Comparison of ENCODE assay signal across 8 cellular contexts in the genomic region with DNA sequence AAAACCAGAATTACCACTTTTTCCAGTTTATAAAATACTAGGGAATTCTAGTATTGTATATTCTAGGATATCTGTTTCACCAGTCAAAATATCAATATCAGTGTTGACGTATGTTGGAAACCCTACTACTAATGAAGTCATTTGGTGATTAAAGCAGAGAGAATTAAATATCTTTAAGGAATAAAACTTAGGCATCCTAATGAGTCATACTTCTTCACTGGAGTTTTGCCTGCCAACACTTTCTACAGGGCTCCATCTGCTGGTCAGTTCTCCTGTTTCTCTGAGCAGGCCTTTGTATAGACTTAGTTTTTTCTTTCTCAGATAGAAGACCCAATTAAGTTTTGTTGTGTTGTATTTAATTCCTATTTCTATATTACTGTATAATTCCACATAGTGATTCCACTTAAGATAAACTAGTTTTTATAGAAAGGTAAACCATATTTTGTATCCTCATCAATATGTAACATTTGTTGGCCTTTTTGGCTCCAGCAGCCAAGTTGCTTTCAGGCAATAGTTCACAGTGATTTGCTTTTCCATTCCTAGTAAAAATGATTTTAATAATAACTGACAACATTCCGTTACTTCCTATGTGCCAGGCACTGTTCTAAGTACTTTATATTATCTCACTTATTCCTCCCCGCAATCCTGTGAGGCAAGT. TPM values are rescaled to one million over a fixed set of nuclear protein-coding genes. Genes with fewer than 3 reads are reported as not detected.
DNase-seq lines count a peak whose midpoint lies in the region; ATAC-seq and TF ChIP-seq lines count a peak whose summit lies in the region.

No MANE protein-coding gene starts in this region.

- H3K27ac ChIP-seq in HEK293 (ENCODE audit: extremely low read depth, low read depth, low read length) (no peak overlapping the region), OCI-LY7 (ENCODE audit: low read depth, low read length, poor library complexity, severe bottlenecking) (no peak overlapping the region), psoas muscle (no peak overlapping the region)

- no peak overlapping the region for H3K27ac Mint-ChIP-seq in activated naive CD4-positive, alpha-beta T cell treated with anti-CD3 and anti-CD28 coated beads, Interleukin-2, amount 10 ng/mL, durations not matched to agents 7 days and 5 days

- no peak overlapping the region for H2AFZ ChIP-seq in OCI-LY7 (ENCODE audit: low read length)

- H3K27me3 Mint-ChIP-seq in activated naive CD4-positive, alpha-beta T cell treated with anti-CD3 and anti-CD28 coated beads, Interleukin-2, amount 10 ng/mL, durations not matched to agents 7 days and 5 days = peaks cover 4% of the 10 kb centered on the region

- no peak overlapping the region for H3K4me3 Mint-ChIP-seq in activated naive CD4-positive, alpha-beta T cell treated with anti-CD3 and anti-CD28 coated beads, Interleukin-2, amount 10 ng/mL, durations not matched to agents 7 days and 5 days

- H3K79me2 ChIP-seq in OCI-LY7 (ENCODE audit: insufficient read depth, low read depth, low read length) = peaks cover 41% of the 10 kb centered on the region; the same call in 1 of the 2 replicates

- TF ChIP-seq CTCF in HEK293 (tag by site-specific recombination; IDR thresholded peaks at IDR 0.05) (0 out of 2 replicates have a peak, but pooled peaks have one; percentile 12), OCI-LY7 (conservative IDR thresholded peaks at IDR 0.05; ENCODE audit: low read length) (peak; percentile 99), psoas muscle (IDR thresholded peaks at IDR 0.05) (peak; percentile 87)

- POLR2A ChIA-PET in HEK293 (lab: Yijun Ruan, JAX) = no interaction called here
- POLR2A ChIA-PET in OCI-LY7 (lab: Charles Lee) = interaction anchor here (0.7 to 3.4 kb wide), 13 partner anchors 10 to 289 kb away, joined by 3 to 14 read pairs (median 4); no protein-coding TSS in a partner anchor

- no peaks in the 10 kb centered on the region for H3K9me3 Mint-ChIP-seq in activated naive CD4-positive, alpha-beta T cell treated with anti-CD3 and anti-CD28 coated beads, Interleukin-2, amount 10 ng/mL, durations not matched to agents 7 days and 5 days

- ATAC-seq in psoas muscle (peak in 1 of 4 donors; percentile 35), HG02973 (IDR thresholded peaks at IDR 0.05; ENCODE audit: unreplicated experiment) (no peak), GM19397 (IDR thresholded peaks at IDR 0.05; ENCODE audit: unreplicated experiment) (no peak)

- DNase-seq in COLO668 (lab: John Stamatoyannopoulos, UW; ENCODE audit: unreplicated experiment) (peak; percentile 31), OCI-LY7 (ENCODE audit: low spot score) (peak; percentile 73), glomerular endothelial cell (ENCODE audit: extremely low read depth, low read depth, low spot score) (peak; percentile 68), psoas muscle (no peak)
- DNase-seq in activated naive CD4-positive, alpha-beta T cell treated with anti-CD3 and anti-CD28 coated beads, Interleukin-2, amount 10 ng/mL, durations not matched to agents 7 days and 5 days = peak; percentile 71

- H3K36me3 ChIP-seq in HEK293 (ENCODE audit: control insufficient read depth in 2 of 2, insufficient read depth in 1 of 2, low read length in 2 of 2) (no peaks in the 10 kb centered on the region), OCI-LY7 (ENCODE audit: insufficient read depth, low read length) (no peaks in the 10 kb centered on the region), psoas muscle (ENCODE audit: insufficient read depth in 1 of 2, low read depth in 1 of 2) (no peaks in the 10 kb centered on the region)

- no peaks in the 10 kb centered on the region for H3K27me3 ChIP-seq in psoas muscle (ENCODE audit: insufficient read depth in 3 of 3, low read length in 2 of 3)

- H3K4me1 ChIP-seq in HEK293 (ENCODE audit: control insufficient read depth, insufficient read depth, low read length) (no peaks in the 10 kb centered on the region), OCI-LY7 (ENCODE audit: insufficient read depth, low read length, poor library complexity, severe bottlenecking) (peaks cover 31% of the 10 kb centered on the region), psoas muscle (peaks cover 25% of the 10 kb centered on the region)

- H3K9me3 ChIP-seq in HEK293 (ENCODE audit: control insufficient read depth, insufficient read depth, low read depth, low read length) = no peaks in the 10 kb centered on the region
- no peaks in the 10 kb centered on the region for H3K9me3 ChIP-seq in OCI-LY7 (ENCODE audit: low read length)
- H3K9me3 ChIP-seq in psoas muscle = no peaks in the 10 kb centered on the region

- intact Hi-C loops in OCI-LY7 (cut with micrococcal nuclease; ENCODE audit: unreplicated experiment) = loop anchor here (1.0 kb wide), 2 partner anchors 136 to 160 kb away; no protein-coding TSS in a partner anchor
- intact Hi-C loops in psoas muscle (cut with DNase I) = loop anchor here (2.0 to 5.0 kb wide), 2 partner anchors 88 to 134 kb away; partner anchors contain the start of gene FAM241A (in 1 of the 2)

- WGBS in psoas muscle, 3 donors = 53 to 62% (median 58%) methylated on average over 3 of the region's 3 CpGs

- H3K4me2 ChIP-seq in OCI-LY7 (ENCODE audit: low read length) = peak overlapping the region; percentile 91

- H4K20me1 ChIP-seq in OCI-LY7 (ENCODE audit: insufficient read depth, low read length) = peaks cover 6% of the 10 kb centered on the region; the same call in 1 of the 2 replicates

- peaks cover 28% of the 10 kb centered on the region for H3K4me1 Mint-ChIP-seq in activated naive CD4-positive, alpha-beta T cell treated with anti-CD3 and anti-CD28 coated beads, Interleukin-2, amount 10 ng/mL, durations not matched to agents 7 days and 5 days

- CTCF ChIA-PET in HEK293 (lab: Yijun Ruan, JAX) = interaction anchor here (0.8 to 8.1 kb wide), 9 partner anchors 8 to 159 kb away, joined by 3 to 67 read pairs (median 8); no protein-coding TSS in a partner anchor
- CTCF ChIA-PET in OCI-LY7 (lab: Charles Lee; ENCODE audit: unreplicated experiment) = interaction anchor here (0.8 to 2.2 kb wide), 2 partner anchors 135 to 289 kb away, joined by 3 to 8 read pairs; no protein-coding TSS in a partner anchor
- CTCF ChIA-PET in activated naive CD4-positive, alpha-beta T cell treated with anti-CD3 and anti-CD28 coated beads, Interleukin-2, amount 10 ng/mL, durations not matched to agents 7 days and 5 days (lab: Charles Lee) = interaction anchor here (0.9 to 6.8 kb wide), 13 partner anchors 8 to 282 kb away, joined by 3 to 104 read pairs (median 4); no protein-coding TSS in a partner anchor

- H3K36me3 Mint-ChIP-seq in activated naive CD4-positive, alpha-beta T cell treated with anti-CD3 and anti-CD28 coated beads, Interleukin-2, amount 10 ng/mL, durations not matched to agents 7 days and 5 days = no peaks in the 10 kb centered on the region

- H3K4me3 ChIP-seq in HEK293 (ENCODE audit: low read depth, low read length) (no peak overlapping the region), OCI-LY7 (ENCODE audit: low read depth, low read length, poor library complexity, severe bottlenecking) (peak overlapping the region; percentile 87), psoas muscle (no peak overlapping the region)

- BruUV-seq in OCI-LY7 (replicated peaks; lab: Mats Ljungman, UMichigan) = no TSS peak

- H3K9me2 ChIP-seq in OCI-LY7 (ENCODE audit: insufficient read depth, low read length) = no peaks in the 10 kb centered on the region

TF ChIP-seq in HEK293, 187 proteins besides CTCF, POLR2A, EP300 and RAD21:
- TF ChIP-seq ZNF423 (tag by site-specific recombination; IDR thresholded peaks at IDR 0.05) (no peak), ZNF514 (tag by site-specific recombination; IDR thresholded peaks at IDR 0.05) (no peak), ZEB2 (tag by site-specific recombination; IDR thresholded peaks at IDR 0.05) (peak; percentile 51; the same call in 1 of the 2 replicates), ZNF473 (tag by site-specific recombination; IDR thresholded peaks at IDR 0.05) (no peak), ZBTB17 (tag by site-specific recombination; IDR thresholded peaks at IDR 0.05) (no peak), IKZF3 (tag by site-specific recombination; IDR thresholded peaks at IDR 0.05) (peak; percentile 69), ZNF629 (tag by site-specific recombination; IDR thresholded peaks at IDR 0.05) (peak; percentile 71), EGR2 (tag by site-specific recombination; IDR thresholded peaks at IDR 0.05; ENCODE audit: low read depth) (no peak), OVOL3 (tag by site-specific recombination; IDR thresholded peaks at IDR 0.05) (no peak), ZNF654 (tag by site-specific recombination; IDR thresholded peaks at IDR 0.05; ENCODE audit: low read depth) (peak; percentile 69), ZNF777 (tag by site-specific recombination; IDR thresholded peaks at IDR 0.05; ENCODE audit: borderline replicate concordance) (no peak)
- TF ChIP-seq, protein P1, sequence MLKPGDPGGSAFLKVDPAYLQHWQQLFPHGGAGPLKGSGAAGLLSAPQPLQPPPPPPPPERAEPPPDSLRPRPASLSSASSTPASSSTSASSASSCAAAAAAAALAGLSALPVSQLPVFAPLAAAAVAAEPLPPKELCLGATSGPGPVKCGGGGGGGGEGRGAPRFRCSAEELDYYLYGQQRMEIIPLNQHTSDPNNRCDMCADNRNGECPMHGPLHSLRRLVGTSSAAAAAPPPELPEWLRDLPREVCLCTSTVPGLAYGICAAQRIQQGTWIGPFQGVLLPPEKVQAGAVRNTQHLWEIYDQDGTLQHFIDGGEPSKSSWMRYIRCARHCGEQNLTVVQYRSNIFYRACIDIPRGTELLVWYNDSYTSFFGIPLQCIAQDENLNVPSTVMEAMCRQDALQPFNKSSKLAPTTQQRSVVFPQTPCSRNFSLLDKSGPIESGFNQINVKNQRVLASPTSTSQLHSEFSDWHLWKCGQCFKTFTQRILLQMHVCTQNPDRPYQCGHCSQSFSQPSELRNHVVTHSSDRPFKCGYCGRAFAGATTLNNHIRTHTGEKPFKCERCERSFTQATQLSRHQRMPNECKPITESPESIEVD (tag by site-specific recombination; IDR thresholded peaks at IDR 0.05) = peak; percentile 91

RNA-seq across cellular contexts. Expression of gene AP1AR, which starts 3.5 kb away (rescaled TPM):
- total RNA-seq in OCI-LY7 (2014; rRNA removed; shearing (Covaris generic)) = 18.2 and 24.9 TPM in 2 replicates
- total RNA-seq in OCI-LY7 (2022) (39.2 and 44.5 TPM in 2 replicates), glomerular endothelial cell (26.0 and 27.3 TPM in 2 replicates), psoas muscle (10 to 100 TPM in 2 of 4 donors, 1 to 10 TPM in 2; 5.3 to 12.1 (median 10.2) TPM)
- polyA plus RNA-seq in psoas muscle = 10 to 100 TPM in 1 of 3 donors, 1 to 10 TPM in 2; 5.8 to 19.8 (median 9.9) TPM

RNA-seq across cellular contexts. Expression of gene TIFA, which starts 50.6 kb away (rescaled TPM):
- total RNA-seq in OCI-LY7 (2014; rRNA removed; shearing (Covaris generic)) = 82.9 and 84.0 TPM in 2 replicates
- total RNA-seq in OCI-LY7 (2022) (70.0 and 93.6 TPM in 2 replicates), glomerular endothelial cell (7.2 and 11.1 TPM in 2 replicates), psoas muscle (1 to 10 TPM; 1.7 to 3.3 (median 2.2) TPM)
- polyA plus RNA-seq in psoas muscle = 1 to 10 TPM in 2 of 3 donors, under 1 TPM in 1; 1.00 to 4.2 (median 1.4) TPM

Comparison
In these comparisons a context has a peak if more than half of its experiments do, and no peak if none do; other contexts are left out.
1. DNase-seq: peak in COLO668 (single experiment), OCI-LY7 (single experiment), activated naive CD4-positive, alpha-beta T cell treated with anti-CD3 and anti-CD28 coated beads, Interleukin-2, amount 10 ng/mL, durations not matched to agents 7 days and 5 days (single experiment) and glomerular endothelial cell (single experiment); none in psoas muscle (0 of 2).
2. CTCF ChIP-seq: peak in every context shown above with its lines; median percentile 99 in OCI-LY7; 87 in psoas muscle; 12 in HEK293.